Comparison of ENCODE assay signal across 12 cellular contexts in genomic region chr16:17334096-17334495, GRCh38.
DNase-seq lines count a peak whose midpoint lies in the region; ATAC-seq and TF ChIP-seq lines count a peak whose summit lies in the region.
"Had no signal": no experiment of that assay in that cellular context is flagged by ENCODE, and none has a peak within 500 bp of the region (broad histone marks: within the 10 kb centered on the region; RNA-seq: fewer than 3 reads in every experiment).

No MANE protein-coding gene starts in this region.

- in situ Hi-C loops in GM13977 (cut with MboI; ENCODE audit: low pct_unique_long_range_greater_than_20kb, low sequenced_read_pairs, unreplicated experiment): no loop called here

- H3K27ac ChIP-seq in CD4-positive, alpha-beta memory T cell (ENCODE audit: low read depth, low read length): no peak overlapping the region
- peak overlapping the region; percentile 80 to 92 (median 88) for H3K27ac ChIP-seq in sigmoid colon
- H3K27ac ChIP-seq: left lung, parathyroid adenoma had no signal

- POLR2A ChIA-PET in CD4-positive, alpha-beta memory T cell (lab: Charles Lee; ENCODE audit: partially characterized antibody): no interaction called here

- DNase-seq in CD4-positive, alpha-beta memory T cell: no peak
- DNase-seq in RKO (ENCODE audit: low spot score) (peak; percentile 67), fibroblast of pulmonary artery (ENCODE audit: low read depth) (peak; percentile 40), sigmoid colon (peak; percentile 72), mucosa of gallbladder (ENCODE audit: low spot score) (no peak), GM13977 (ENCODE audit: low spot score) (no peak), progenitor cell of endocrine pancreas (ENCODE audit: low spot score, unreplicated experiment) (no peak)
- DNase-seq: activated CD8-positive, alpha-beta T cell treated with anti-CD3 and anti-CD28 coated beads for 36 hours; DMS 273 treated with DMSO at 0.1 percent for 48 hours; left lung had no signal

- TF ChIP-seq CTCF in fibroblast of pulmonary artery (IDR thresholded peaks at IDR 0.05; ENCODE audit: low read length, missing control alignments) (no peak), sigmoid colon (IDR thresholded peaks at IDR 0.05) (no peak), GM13977 (IDR thresholded peaks at IDR 0.05; ENCODE audit: extremely low read depth, insufficient read depth, missing control alignments) (no peak), progenitor cell of endocrine pancreas (IDR thresholded peaks at IDR 0.05; ENCODE audit: unreplicated experiment) (no peak)

- intact Hi-C loops in CD4-positive, alpha-beta memory T cell (cut with micrococcal nuclease): no loop called here
- intact Hi-C loops in sigmoid colon (cut with DNase I): no loop called here

- ATAC-seq in GM21367 (IDR thresholded peaks at IDR 0.05; ENCODE audit: unreplicated experiment): no peak
- ATAC-seq: activated CD8-positive, alpha-beta T cell treated with anti-CD3 and anti-CD28 coated beads for 36 hours; left lung had no signal

- H3K27me3 ChIP-seq in CD4-positive, alpha-beta memory T cell (ENCODE audit: insufficient read depth, low read length): no peaks in the 10 kb centered on the region
- no peaks in the 10 kb centered on the region for H3K27me3 ChIP-seq in sigmoid colon
- H3K27me3 ChIP-seq: left lung had no signal

- H3K4me3 Mint-ChIP-seq in CD4-positive, alpha-beta memory T cell: no peak overlapping the region
- H3K4me3 Mint-ChIP-seq in progenitor cell of endocrine pancreas (ENCODE audit: low read depth): no peak overlapping the region
- H3K4me3 Mint-ChIP-seq: activated CD8-positive, alpha-beta T cell treated with anti-CD3 and anti-CD28 coated beads for 36 hours had no signal

- peaks cover 0 to 2% of the 10 kb centered on the region in 2 donors for H3K36me3 Mint-ChIP-seq in CD4-positive, alpha-beta memory T cell
- no peaks in the 10 kb centered on the region for H3K36me3 Mint-ChIP-seq in progenitor cell of endocrine pancreas (ENCODE audit: insufficient read depth)

- peaks cover 8 to 19% (median 11%) of the 10 kb centered on the region in 4 donors for H3K4me1 Mint-ChIP-seq in CD4-positive, alpha-beta memory T cell
- H3K4me1 Mint-ChIP-seq in progenitor cell of endocrine pancreas (ENCODE audit: low read depth): peaks cover 3% of the 10 kb centered on the region

- peak overlapping the region in 4 of 7 donors; percentile 57 to 82 (median 62) for H3K27ac Mint-ChIP-seq in CD4-positive, alpha-beta memory T cell
- no peak overlapping the region for H3K27ac Mint-ChIP-seq in progenitor cell of endocrine pancreas
- H3K27ac Mint-ChIP-seq: activated CD8-positive, alpha-beta T cell treated with anti-CD3 and anti-CD28 coated beads for 36 hours had no signal

- TF ChIP-seq EP300 in sigmoid colon (IDR thresholded peaks at IDR 0.05): peak in 2 of 4 donors; percentile 5 to 73

- TF ChIP-seq POLR2A in sigmoid colon (IDR thresholded peaks at IDR 0.05): no peak

- 72 to 78% methylated on average over 5 of the region's 5 CpGs for WGBS in sigmoid colon, 2 donors

- no peaks in the 10 kb centered on the region for H3K9me3 Mint-ChIP-seq in CD4-positive, alpha-beta memory T cell
- no peaks in the 10 kb centered on the region for H3K9me3 Mint-ChIP-seq in progenitor cell of endocrine pancreas (ENCODE audit: low read depth)
- H3K9me3 Mint-ChIP-seq: activated CD8-positive, alpha-beta T cell treated with anti-CD3 and anti-CD28 coated beads for 36 hours had no signal

- no peaks in the 10 kb centered on the region for H3K27me3 Mint-ChIP-seq in CD4-positive, alpha-beta memory T cell
- H3K27me3 Mint-ChIP-seq in progenitor cell of endocrine pancreas: no peaks in the 10 kb centered on the region
- H3K27me3 Mint-ChIP-seq: activated CD8-positive, alpha-beta T cell treated with anti-CD3 and anti-CD28 coated beads for 36 hours had no signal

- H3K4me1 ChIP-seq in CD4-positive, alpha-beta memory T cell (ENCODE audit: insufficient read depth, low read length): no peaks in the 10 kb centered on the region
- peaks cover 0 to 45% (median 31%) of the 10 kb centered on the region in 4 donors for H3K4me1 ChIP-seq in sigmoid colon
- H3K4me1 ChIP-seq: left lung had no signal

- CTCF ChIA-PET in CD4-positive, alpha-beta memory T cell (lab: Charles Lee; ENCODE audit: partially characterized antibody): interaction anchor here (1.0 kb wide), 1 partner anchor 140 kb away, joined by 3 read pairs; no protein-coding TSS in a partner anchor

- no peaks in the 10 kb centered on the region for H3K9me3 ChIP-seq in CD4-positive, alpha-beta memory T cell (ENCODE audit: control insufficient read depth in 1 of 2, low read length in 2 of 2)
- no peaks in the 10 kb centered on the region for H3K9me3 ChIP-seq in sigmoid colon
- H3K9me3 ChIP-seq: left lung had no signal

- no peak overlapping the region for H3K4me3 ChIP-seq in CD4-positive, alpha-beta memory T cell (ENCODE audit: low read length in 2 of 2)
- H3K4me3 ChIP-seq in fibroblast of pulmonary artery (replicated peaks; ENCODE audit: low read depth, low read length) (no peak overlapping the region), sigmoid colon (no peak overlapping the region)
- H3K4me3 ChIP-seq: left lung had no signal

- no peaks in the 10 kb centered on the region for H3K36me3 ChIP-seq in CD4-positive, alpha-beta memory T cell (ENCODE audit: insufficient read depth, low read length)
- no peaks in the 10 kb centered on the region for H3K36me3 ChIP-seq in sigmoid colon
- H3K36me3 ChIP-seq: left lung had no signal

Comparison
In these comparisons a context has a peak if more than half of its experiments do, and no peak if none do; other contexts are left out.
1. DNase-seq: peak in RKO (single experiment), fibroblast of pulmonary artery (single experiment) and sigmoid colon (single experiment); none in CD4-positive, alpha-beta memory T cell (0 of 5), mucosa of gallbladder (single experiment), GM13977 (single experiment) and progenitor cell of endocrine pancreas (single experiment).